Comparison of ENCODE assay signal across 13 cellular contexts in the genomic region with DNA sequence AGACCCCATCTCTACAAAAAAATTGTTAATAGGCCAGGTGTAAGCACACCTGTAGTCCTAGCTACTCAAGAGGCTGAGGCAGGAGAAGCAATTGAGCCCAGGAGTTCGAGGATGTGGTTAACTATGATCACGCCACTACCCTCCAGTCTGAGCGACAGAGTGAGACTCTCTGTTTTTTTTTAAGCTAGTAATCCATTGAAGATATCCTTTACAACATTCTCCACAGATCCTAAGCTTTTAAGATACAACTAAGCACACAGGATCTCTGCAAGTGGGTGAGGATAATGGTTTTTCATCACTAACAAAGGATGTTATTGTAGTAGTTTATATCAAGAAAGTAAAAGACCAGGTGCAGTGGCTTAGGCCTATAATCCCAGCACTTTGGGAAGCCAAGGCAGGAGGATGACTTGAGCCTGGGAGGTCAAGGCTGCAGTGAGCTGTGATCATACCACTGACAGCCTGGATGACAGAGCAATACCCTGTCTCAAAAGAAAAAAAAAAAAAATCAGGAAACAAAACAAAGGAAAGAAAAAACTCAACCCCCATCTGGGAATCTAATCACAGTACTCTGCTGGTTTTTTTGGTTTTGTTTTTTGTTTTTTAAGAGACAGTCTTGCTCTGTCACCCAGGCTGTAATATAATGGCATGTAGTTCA.
DNase-seq lines count a peak whose midpoint lies in the region; ATAC-seq lines count a peak whose summit lies in the region.
"Had no signal": no experiment of that assay in that cellular context is flagged by ENCODE, and none has a peak within 500 bp of the region (broad histone marks: within the 10 kb centered on the region; RNA-seq: fewer than 3 reads in every experiment).

No MANE protein-coding gene starts in this region.

- intact Hi-C loops in left cardiac atrium (cut with DNase I), result no loop called here

- peak overlapping the region; percentile 89 for H3K27ac Mint-ChIP-seq in activated T-cell treated with anti-CD3 and anti-CD28 coated beads, Interleukin-2, amount 50 U/mL, for 72 hours
- peak overlapping the region; percentile 31 to 66 for H3K27ac Mint-ChIP-seq in T-cell
- peak overlapping the region; percentile 82 for H3K27ac Mint-ChIP-seq in stimulated activated effector memory CD8-positive, alpha-beta T cell treated with anti-CD3 and anti-CD28 coated beads, Interleukin-12 subunit alpha, Interleukin-12 subunit beta, amount 100 ng/mL, for 72 hours

- no peaks in the 10 kb centered on the region for H3K9me3 Mint-ChIP-seq in activated T-cell treated with anti-CD3 and anti-CD28 coated beads, Interleukin-2, amount 50 U/mL, for 72 hours
- H3K9me3 Mint-ChIP-seq in T-cell, result no peaks in the 10 kb centered on the region
- H3K9me3 Mint-ChIP-seq in stimulated activated effector memory CD8-positive, alpha-beta T cell treated with anti-CD3 and anti-CD28 coated beads, Interleukin-12 subunit alpha, Interleukin-12 subunit beta, amount 100 ng/mL, for 72 hours, result no peaks in the 10 kb centered on the region

- no peak for DNase-seq in activated T-cell treated with anti-CD3 and anti-CD28 coated beads, Interleukin-2, amount 50 U/mL, for 72 hours
- DNase-seq in activated T-cell treated with anti-CD3 and anti-CD28 coated beads, Interleukin-2, amount 50 U/mL, for 1 hour, result no peak
- peak in 9 of 34 experiments; percentile 2 to 26 (median 9) for DNase-seq in T-cell
- DNase-seq in left cardiac atrium, result no peak
- no peak for DNase-seq in stimulated activated effector memory CD8-positive, alpha-beta T cell treated with anti-CD3 and anti-CD28 coated beads, Interleukin-12 subunit alpha, Interleukin-12 subunit beta, amount 100 ng/mL, for 72 hours (ENCODE audit: low spot score in 2 of 2)
- no peak for DNase-seq in NCI-H1930 (lab: John Stamatoyannopoulos, UW)
- DNase-seq: cerebellar nuclear complex, kidney, NCI-H1092 treated with DMSO at 0.1 percent for 48 hours, posterior cingulate gyrus, thyroid gland had no signal

- H3K36me3 Mint-ChIP-seq in activated T-cell treated with anti-CD3 and anti-CD28 coated beads, Interleukin-2, amount 50 U/mL, for 72 hours (ENCODE audit: insufficient read depth in 2 of 2), result peaks cover 9 to 11% of the 10 kb centered on the region in 2 donors
- H3K36me3 Mint-ChIP-seq in T-cell, result peaks cover 30% of the 10 kb centered on the region
- peaks cover 20% of the 10 kb centered on the region for H3K36me3 Mint-ChIP-seq in stimulated activated effector memory CD8-positive, alpha-beta T cell treated with anti-CD3 and anti-CD28 coated beads, Interleukin-12 subunit alpha, Interleukin-12 subunit beta, amount 100 ng/mL, for 72 hours

- peak overlapping the region; percentile 39 to 86 for H3K4me3 Mint-ChIP-seq in activated T-cell treated with anti-CD3 and anti-CD28 coated beads, Interleukin-2, amount 50 U/mL, for 72 hours
- H3K4me3 Mint-ChIP-seq in T-cell, result no peak overlapping the region
- H3K4me3 Mint-ChIP-seq in stimulated activated effector memory CD8-positive, alpha-beta T cell treated with anti-CD3 and anti-CD28 coated beads, Interleukin-12 subunit alpha, Interleukin-12 subunit beta, amount 100 ng/mL, for 72 hours, result peak overlapping the region; percentile 27

- peak; percentile 30 to 31 for ATAC-seq in activated T-cell treated with anti-CD3 and anti-CD28 coated beads, Interleukin-2, amount 50 U/mL, for 72 hours (replicated peaks in 1 of 2)
- peak; percentile 43 to 85 (median 68) for ATAC-seq in T-cell (replicated peaks in 1 of 4)
- ATAC-seq in left cardiac atrium, result peak; percentile 26 to 34
- ATAC-seq in stimulated activated effector memory CD8-positive, alpha-beta T cell treated with anti-CD3 and anti-CD28 coated beads, Interleukin-12 subunit alpha, Interleukin-12 subunit beta, amount 100 ng/mL, for 72 hours, result peak; percentile 38
- no peak for ATAC-seq in esophagus mucosa
- no peak for ATAC-seq in GM19324 (IDR thresholded peaks at IDR 0.05; ENCODE audit: low FRiP score, unreplicated experiment)

- H3K4me1 Mint-ChIP-seq in activated T-cell treated with anti-CD3 and anti-CD28 coated beads, Interleukin-2, amount 50 U/mL, for 72 hours (ENCODE audit: low read depth), result peaks cover 73% of the 10 kb centered on the region
- peaks cover 18 to 37% (median 21%) of the 10 kb centered on the region in 3 donors for H3K4me1 Mint-ChIP-seq in T-cell
- peaks cover 39% of the 10 kb centered on the region for H3K4me1 Mint-ChIP-seq in stimulated activated effector memory CD8-positive, alpha-beta T cell treated with anti-CD3 and anti-CD28 coated beads, Interleukin-12 subunit alpha, Interleukin-12 subunit beta, amount 100 ng/mL, for 72 hours

- no peaks in the 10 kb centered on the region for H3K27me3 Mint-ChIP-seq in activated T-cell treated with anti-CD3 and anti-CD28 coated beads, Interleukin-2, amount 50 U/mL, for 72 hours (ENCODE audit: low read depth)
- no peaks in the 10 kb centered on the region for H3K27me3 Mint-ChIP-seq in T-cell

- POLR2A ChIA-PET in T-cell (lab: Charles Lee), result interaction anchor here in 1 of 2 donors (1.1 kb wide), 1 partner anchor 14 kb away, joined by 3 read pairs; no protein-coding TSS in a partner anchor

- CTCF ChIA-PET in T-cell (lab: Charles Lee), result interaction anchor here in 1 of 2 donors (0.5 kb wide), 1 partner anchor 11 kb away, joined by 3 read pairs; no protein-coding TSS in a partner anchor

Comparison
In these comparisons a context has a peak if more than half of its experiments do, and no peak if none do; other contexts are left out.
1. ATAC-seq: peak in activated T-cell treated with anti-CD3 and anti-CD28 coated beads, Interleukin-2, amount 50 U/mL, for 72 hours (2 of 2), T-cell (4 of 4), left cardiac atrium (2 of 2) and stimulated activated effector memory CD8-positive, alpha-beta T cell treated with anti-CD3 and anti-CD28 coated beads, Interleukin-12 subunit alpha, Interleukin-12 subunit beta, amount 100 ng/mL, for 72 hours (single experiment); none in esophagus mucosa (single experiment) and GM19324 (single experiment).
2. H3K4me3 Mint-ChIP-seq: peak in activated T-cell treated with anti-CD3 and anti-CD28 coated beads, Interleukin-2, amount 50 U/mL, for 72 hours (2 of 2) and stimulated activated effector memory CD8-positive, alpha-beta T cell treated with anti-CD3 and anti-CD28 coated beads, Interleukin-12 subunit alpha, Interleukin-12 subunit beta, amount 100 ng/mL, for 72 hours (single experiment); none in T-cell (0 of 3).
3. Peak in every context shown above with its lines, with median percentiles within 50 percentile points of each other: H3K27ac Mint-ChIP-seq.